Comparison of ENCODE assay signal across 19 cellular contexts in genomic region chr2:208648368-208648767, GRCh38.
"Had no signal": no experiment of that assay in that cellular context is flagged by ENCODE, and none has a peak within 500 bp of the region (broad histone marks: within the 10 kb centered on the region; RNA-seq: fewer than 3 reads in every experiment).

No MANE protein-coding gene starts in this region.

- H3K27ac Mint-ChIP-seq: activated CD8-positive, alpha-beta memory T cell treated with anti-CD3 and anti-CD28 coated beads, Interleukin-2, amount 10 ng/mL, durations not matched to agents 7 days and 5 days; activated naive CD4-positive, alpha-beta T cell treated with anti-CD3 and anti-CD28 coated beads, Interleukin-2, amount 50 U/mL, for 72 hours; brain; dendritic cell treated with granulocyte-macrophage colony-stimulating factor and Interleukin-4, amounts not matched to agents 40 ng/mL and 50 ng/mL, for 4 days; nephron progenitor cell; stimulated activated naive CD8-positive, alpha-beta T cell treated with anti-CD3 and anti-CD28 coated beads, Interleukin-15, Interleukin-2, amounts not matched to agents 100 ng/mL and 50 ng/mL, for 24 hours; T-helper 2 cell treated with Interferon-gamma antibody and Interleukin-4, amounts not matched to agents 5 μg/mL and 100 μg/mL, for 36 hours had no signal

- H3K4me3 ChIP-seq: hepatocyte, psoas muscle, upper lobe of left lung had no signal

- H3K9me3 ChIP-seq: psoas muscle, upper lobe of left lung had no signal

- H3K4me1 ChIP-seq: psoas muscle, upper lobe of left lung had no signal

- H3K4me1 Mint-ChIP-seq: activated CD8-positive, alpha-beta memory T cell treated with anti-CD3 and anti-CD28 coated beads, Interleukin-2, amount 10 ng/mL, durations not matched to agents 7 days and 5 days; brain; nephron progenitor cell had no signal

- H3K27me3 ChIP-seq: hepatocyte, upper lobe of left lung had no signal

- H2AFZ ChIP-seq: hepatocyte had no signal

- H3K79me2 ChIP-seq: hepatocyte had no signal

- H3K4me3 Mint-ChIP-seq: activated CD8-positive, alpha-beta memory T cell treated with anti-CD3 and anti-CD28 coated beads, Interleukin-2, amount 10 ng/mL, durations not matched to agents 7 days and 5 days; activated T-cell treated with anti-CD3 and anti-CD28 coated beads, Interleukin-2, amount 50 U/mL, for 4 hours; brain; dendritic cell treated with granulocyte-macrophage colony-stimulating factor and Interleukin-4, amounts not matched to agents 40 ng/mL and 50 ng/mL, for 4 days; nephron progenitor cell; stimulated activated naive CD8-positive, alpha-beta T cell treated with anti-CD3 and anti-CD28 coated beads, Interleukin-15, Interleukin-2, amounts not matched to agents 100 ng/mL and 50 ng/mL, for 24 hours; T-helper 2 cell treated with Interferon-gamma antibody and Interleukin-4, amounts not matched to agents 5 μg/mL and 100 μg/mL, for 36 hours had no signal

- ATAC-seq: activated CD8-positive, alpha-beta memory T cell treated with anti-CD3 and anti-CD28 coated beads, Interleukin-2, amount 10 ng/mL, durations not matched to agents 7 days and 5 days; activated naive CD4-positive, alpha-beta T cell treated with anti-CD3 and anti-CD28 coated beads, Interleukin-2, amount 50 U/mL, for 72 hours; activated T-cell treated with anti-CD3 and anti-CD28 coated beads, Interleukin-2, amount 50 U/mL, for 4 hours; left lobe of liver; psoas muscle had no signal

- H3K4me2 ChIP-seq: hepatocyte had no signal

- H3K9me3 Mint-ChIP-seq: activated T-cell treated with anti-CD3 and anti-CD28 coated beads, Interleukin-2, amount 50 U/mL, for 4 hours; brain; nephron progenitor cell; T-helper 2 cell treated with Interferon-gamma antibody and Interleukin-4, amounts not matched to agents 5 μg/mL and 100 μg/mL, for 36 hours had no signal

- H3K27me3 Mint-ChIP-seq: activated CD8-positive, alpha-beta memory T cell treated with anti-CD3 and anti-CD28 coated beads, Interleukin-2, amount 10 ng/mL, durations not matched to agents 7 days and 5 days; dendritic cell treated with granulocyte-macrophage colony-stimulating factor and Interleukin-4, amounts not matched to agents 40 ng/mL and 50 ng/mL, for 4 days; stimulated activated naive CD8-positive, alpha-beta T cell treated with anti-CD3 and anti-CD28 coated beads, Interleukin-15, Interleukin-2, amounts not matched to agents 100 ng/mL and 50 ng/mL, for 24 hours had no signal

- DNase-seq: activated CD4-positive, alpha-beta T cell treated with anti-CD3 and anti-CD28 coated beads for 1 hour; activated CD4-positive, alpha-beta T cell treated with anti-CD3 and anti-CD28 coated beads, Interleukin-2, amount 50 U/mL, for 48 hours; activated CD8-positive, alpha-beta memory T cell treated with anti-CD3 and anti-CD28 coated beads, Interleukin-2, amount 10 ng/mL, durations not matched to agents 7 days and 5 days; activated effector memory CD4-positive, alpha-beta T cell treated with anti-CD3 and anti-CD28 coated beads, Interleukin-2, amount 50 U/mL, for 16 hours; activated T-cell treated with anti-CD3 and anti-CD28 coated beads, Interleukin-2, amount 50 U/mL, for 4 hours; amygdala; erythroblast; mammary epithelial cell; nephron progenitor cell; psoas muscle; stimulated activated CD4-positive, alpha-beta T cell treated with anti-CD3 and anti-CD28 coated beads, Interleukin-4, amount 100 ng/mL, for 1 hour; upper lobe of left lung had no signal

- H3K27ac ChIP-seq: hepatocyte, psoas muscle, upper lobe of left lung had no signal

- H3K36me3 ChIP-seq: upper lobe of left lung had no signal

- H3K36me3 Mint-ChIP-seq: activated CD8-positive, alpha-beta memory T cell treated with anti-CD3 and anti-CD28 coated beads, Interleukin-2, amount 10 ng/mL, durations not matched to agents 7 days and 5 days; activated naive CD4-positive, alpha-beta T cell treated with anti-CD3 and anti-CD28 coated beads, Interleukin-2, amount 50 U/mL, for 72 hours; brain had no signal
